8 cellular contexts compared by ENCODE assay signal in the genomic region with DNA sequence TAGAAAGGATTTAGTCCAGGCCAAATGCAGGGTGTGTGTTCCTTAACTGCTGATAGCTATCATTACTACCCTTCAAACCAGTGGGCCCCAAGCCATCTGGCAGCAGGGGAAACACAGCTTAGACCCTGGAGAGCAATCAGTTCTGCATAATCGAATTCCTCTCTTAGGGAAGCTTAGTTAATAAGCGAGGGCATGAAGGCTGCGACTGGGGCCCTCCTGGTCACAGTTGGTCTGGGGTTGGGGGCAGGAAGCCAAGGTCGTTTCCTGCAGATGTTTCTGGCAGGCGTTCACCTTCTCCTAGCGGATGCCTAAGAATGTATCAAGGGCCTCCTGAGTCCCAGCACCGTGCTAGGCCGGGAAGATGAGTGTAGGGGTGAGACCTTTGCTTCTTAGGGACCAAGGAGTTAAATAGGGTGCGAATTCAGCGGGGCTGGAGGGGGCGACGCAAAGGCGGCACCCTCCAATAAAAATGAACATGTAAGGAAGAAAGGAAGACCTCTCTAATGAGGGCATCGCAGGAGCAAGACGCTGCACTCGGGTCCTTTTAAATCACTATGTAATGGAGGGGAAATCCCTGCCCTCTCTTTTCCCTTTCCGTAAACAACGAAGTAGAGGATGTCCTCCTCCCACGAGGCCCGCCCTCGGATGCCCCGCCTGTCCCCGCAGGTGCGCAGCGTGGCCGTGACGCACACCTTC. TPM values are rescaled to one million over a fixed set of nuclear protein-coding genes. Genes with fewer than 3 reads are reported as not detected.
A peak's percentile ranks its signal among the peaks of the same experiment; 100 is the strongest.
DNase-seq lines count a peak whose midpoint lies in the region; ATAC-seq and TF ChIP-seq lines count a peak whose summit lies in the region.

No MANE protein-coding gene starts in this region.

- H3K4me3 Mint-ChIP-seq in progenitor cell of endocrine pancreas (ENCODE audit: low read depth) = peak overlapping the region; percentile 92

- peaks cover 11% of the 10 kb centered on the region for H3K4me1 Mint-ChIP-seq in progenitor cell of endocrine pancreas (ENCODE audit: low read depth)

- H3K36me3 ChIP-seq in BLaER1 (no peaks in the 10 kb centered on the region), uterus (no peaks in the 10 kb centered on the region)

- DNase-seq in NCI-H345 (lab: John Stamatoyannopoulos, UW) (peak; percentile 74), foreskin fibroblast (peak; percentile 34 to 68), progenitor cell of endocrine pancreas (ENCODE audit: low spot score, unreplicated experiment) (no peak), uterus (peak; percentile 79 to 80)
- peak; percentile 83 to 86 for DNase-seq in activated T-helper 1 cell treated with anti-CD3 and anti-CD28 coated beads, Interleukin-2, amount 50 U/mL, for 16 hours (ENCODE audit: low read depth in 1 of 2, low spot score in 1 of 2)

- peak overlapping the region; percentile 82 for H3K27ac ChIP-seq in BLaER1
- H3K27ac ChIP-seq in uterus = peak overlapping the region; percentile 96 to 97

- H3K36me3 Mint-ChIP-seq in progenitor cell of endocrine pancreas (ENCODE audit: insufficient read depth) = no peaks in the 10 kb centered on the region

- no peaks in the 10 kb centered on the region for H3K9me3 ChIP-seq in BLaER1
- H3K9me3 ChIP-seq in uterus = no peaks in the 10 kb centered on the region

- H3K4me2 ChIP-seq in BLaER1 = peak overlapping the region; percentile 94

- H3K27ac Mint-ChIP-seq in progenitor cell of endocrine pancreas = peak overlapping the region; percentile 76

- peak overlapping the region; percentile 77 for H3K9ac ChIP-seq in BLaER1

- H3K9me3 Mint-ChIP-seq in progenitor cell of endocrine pancreas (ENCODE audit: low read depth) = no peaks in the 10 kb centered on the region

- H3K27me3 ChIP-seq in BLaER1 (peaks cover 16% of the 10 kb centered on the region), uterus (no peaks in the 10 kb centered on the region)

- TF ChIP-seq POLR2A in uterus (IDR thresholded peaks at IDR 0.05) = no peak

- peak overlapping the region; percentile 81 for H3K4me3 ChIP-seq in BLaER1
- H3K4me3 ChIP-seq in foreskin fibroblast (ENCODE audit: low read depth in 1 of 2, low read length in 2 of 2) = peak overlapping the region; percentile 54 to 63
- H3K4me3 ChIP-seq in uterus = peak overlapping the region; percentile 69 to 74

- H4K20me1 ChIP-seq in BLaER1 = no peaks in the 10 kb centered on the region

- H3K27me3 Mint-ChIP-seq in progenitor cell of endocrine pancreas = peaks cover 15% of the 10 kb centered on the region

- TF ChIP-seq CTCF in foreskin fibroblast (IDR thresholded peaks at IDR 0.05; ENCODE audit: low read depth, low read length) (no peak), progenitor cell of endocrine pancreas (IDR thresholded peaks at IDR 0.05; ENCODE audit: unreplicated experiment) (no peak), uterus (IDR thresholded peaks at IDR 0.05) (no peak)

- peaks cover 42% of the 10 kb centered on the region for H3K4me1 ChIP-seq in BLaER1
- H3K4me1 ChIP-seq in uterus = peaks cover 0 to 3% of the 10 kb centered on the region in 2 donors

- ATAC-seq in GM19463 (IDR thresholded peaks at IDR 0.05; ENCODE audit: unreplicated experiment) = peak; percentile 6
- no peak for ATAC-seq in HG03469 (IDR thresholded peaks at IDR 0.05; ENCODE audit: unreplicated experiment)

- intact Hi-C loops in uterus (cut with DNase I; ENCODE audit: low total_unique reads) = no loop called here

RNA-seq across cellular contexts. Expression of gene EEF2K, which starts 16.5 kb away (rescaled TPM):
- total RNA-seq in progenitor cell of endocrine pancreas (15.4 TPM in 2 replicates), uterus (10 to 100 TPM; 17.4 to 82.0 (median 35.5) TPM)

RNA-seq across cellular contexts. Expression of gene SDR42E2, which starts 27.3 kb away (rescaled TPM):
- total RNA-seq in progenitor cell of endocrine pancreas = not detected in 2 replicates
- not detected for total RNA-seq in uterus
